Comparison of ENCODE assay signal across 16 cellular contexts in the genomic region with DNA sequence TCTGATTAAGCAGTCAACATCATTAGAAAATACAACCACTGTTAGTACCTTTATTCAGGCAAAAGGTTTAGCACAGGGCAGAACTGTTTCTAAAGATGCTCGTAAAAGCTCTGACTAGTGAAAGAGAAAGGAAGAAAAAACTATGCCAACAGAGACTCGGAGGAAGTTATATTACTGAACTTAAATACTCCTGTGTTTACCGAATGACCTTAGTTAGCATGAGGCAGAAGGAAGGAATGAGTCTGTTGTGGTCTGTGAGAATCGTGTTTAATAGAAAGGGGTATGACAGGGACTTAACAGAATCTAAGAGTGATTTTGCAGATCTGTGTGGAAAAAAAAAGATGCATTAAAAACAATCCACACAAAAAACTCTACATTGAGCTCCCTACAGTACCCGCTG.
A peak's percentile ranks its signal among the peaks of the same experiment; 100 is the strongest.
DNase-seq lines count a peak whose midpoint lies in the region; ATAC-seq and TF ChIP-seq lines count a peak whose summit lies in the region.
"Had no signal": no experiment of that assay in that cellular context is flagged by ENCODE, and none has a peak within 500 bp of the region (broad histone marks: within the 10 kb centered on the region; RNA-seq: fewer than 3 reads in every experiment).

No MANE protein-coding gene starts in this region.

- H3K27ac ChIP-seq in AG04450 (ENCODE audit: low read depth, low read length) (peak overlapping the region; percentile 52), osteoblast (ENCODE audit: low read depth, low read length) (peak overlapping the region; percentile 78)
- H3K27ac ChIP-seq: neutrophil had no signal

- H4K20me1 ChIP-seq in osteoblast (ENCODE audit: insufficient read depth, low read length), result no peaks in the 10 kb centered on the region

- POLR2A ChIA-PET in AG04450 (lab: Yijun Ruan, JAX), result interaction anchor here (1.0 to 1.2 kb wide), 2 partner anchors 8 to 128 kb away, joined by 3 to 9 read pairs; no protein-coding TSS in a partner anchor

- H3K4me2 ChIP-seq in osteoblast (ENCODE audit: insufficient read depth, low read length), result peak overlapping the region; percentile 67

- no peaks in the 10 kb centered on the region for H3K79me2 ChIP-seq in osteoblast (ENCODE audit: insufficient read depth, low read length)

- H3K4me1 ChIP-seq in osteoblast (ENCODE audit: insufficient read depth, low read length), result peaks cover 26% of the 10 kb centered on the region

- no peak for TF ChIP-seq CTCF in AG04450 (IDR thresholded peaks at IDR 0.05; ENCODE audit: low read depth, low read length)
- TF ChIP-seq CTCF in choroid plexus epithelial cell (conservative IDR thresholded peaks at IDR 0.05; ENCODE audit: low read depth, low read length), result no peak
- no peak for TF ChIP-seq CTCF in osteoblast (IDR thresholded peaks at IDR 0.05; ENCODE audit: extremely low read depth, low read depth, low read length)

- H3K9me3 ChIP-seq in AG04450 (ENCODE audit: control insufficient read depth, insufficient read depth, low read length) (no peaks in the 10 kb centered on the region), osteoblast (ENCODE audit: low read depth, low read length) (no peaks in the 10 kb centered on the region)
- H3K9me3 ChIP-seq: neutrophil had no signal

- DNase-seq in AG04450 (ENCODE audit: low read depth, low spot score) (peak; percentile 74), choroid plexus epithelial cell (ENCODE audit: low read depth) (peak; percentile 93), osteoblast (ENCODE audit: insufficient read length, low spot score, missing footprints) (peak; percentile 62), middle frontal gyrus (ENCODE audit: extremely low spot score, low spot score) (no peak), RPMI8226 (no peak)
- DNase-seq: AML-193; DMS79 treated with DMSO at 0.1 percent for 48 hours; H9; NCI-H1105 treated with DMSO at 0.1 percent for 48 hours; NCI-H524 treated with DMSO at 0.1 percent for 48 hours; stimulated activated CD4-positive, alpha-beta T cell treated with anti-CD3 and anti-CD28 coated beads, Interleukin-15, amount 100 ng/mL, for 24 hours had no signal

- peak; percentile 68 for ATAC-seq in HG03354 (IDR thresholded peaks at IDR 0.05; ENCODE audit: poor library complexity, severe bottlenecking, unreplicated experiment)
- no peak for ATAC-seq in esophagus mucosa
- no peak for ATAC-seq in GM21737 (IDR thresholded peaks at IDR 0.05; ENCODE audit: unreplicated experiment)

- H3K4me3 ChIP-seq in AG04450 (ENCODE audit: low read depth, low read length) (peak overlapping the region; percentile 31; the same call in 1 of the 2 replicates), choroid plexus epithelial cell (ENCODE audit: low read depth, low read length) (peak overlapping the region; percentile 12), osteoblast (ENCODE audit: insufficient read depth, low read length) (peak overlapping the region; percentile 48)
- H3K4me3 ChIP-seq: coronary artery had no signal

- H3K36me3 ChIP-seq in osteoblast (ENCODE audit: insufficient read depth, low read length), result no peaks in the 10 kb centered on the region
- H3K36me3 ChIP-seq: neutrophil had no signal

- peak overlapping the region; percentile 59 for H2AFZ ChIP-seq in osteoblast (ENCODE audit: low read length)

- H3K27me3 ChIP-seq in AG04450 (ENCODE audit: control insufficient read depth, insufficient read depth, low read length), result no peaks in the 10 kb centered on the region
- no peaks in the 10 kb centered on the region for H3K27me3 ChIP-seq in osteoblast (ENCODE audit: insufficient read depth, low read length)
- H3K27me3 ChIP-seq: neutrophil had no signal

- CTCF ChIA-PET in AG04450 (lab: Charles Lee), result interaction anchor here (0.7 to 1.9 kb wide), 3 partner anchors 9 to 29 kb away, joined by 3 to 6 read pairs (median 3); no protein-coding TSS in a partner anchor

Comparison
In these comparisons a context has a peak if more than half of its experiments do, and no peak if none do; other contexts are left out.
1. DNase-seq: peak in AG04450 (single experiment), choroid plexus epithelial cell (single experiment) and osteoblast (single experiment); none in middle frontal gyrus (single experiment) and RPMI8226 (single experiment).
2. Peak in every context shown above with its lines, with median percentiles within 50 percentile points of each other: H3K4me3 ChIP-seq.